In the genomic region with DNA sequence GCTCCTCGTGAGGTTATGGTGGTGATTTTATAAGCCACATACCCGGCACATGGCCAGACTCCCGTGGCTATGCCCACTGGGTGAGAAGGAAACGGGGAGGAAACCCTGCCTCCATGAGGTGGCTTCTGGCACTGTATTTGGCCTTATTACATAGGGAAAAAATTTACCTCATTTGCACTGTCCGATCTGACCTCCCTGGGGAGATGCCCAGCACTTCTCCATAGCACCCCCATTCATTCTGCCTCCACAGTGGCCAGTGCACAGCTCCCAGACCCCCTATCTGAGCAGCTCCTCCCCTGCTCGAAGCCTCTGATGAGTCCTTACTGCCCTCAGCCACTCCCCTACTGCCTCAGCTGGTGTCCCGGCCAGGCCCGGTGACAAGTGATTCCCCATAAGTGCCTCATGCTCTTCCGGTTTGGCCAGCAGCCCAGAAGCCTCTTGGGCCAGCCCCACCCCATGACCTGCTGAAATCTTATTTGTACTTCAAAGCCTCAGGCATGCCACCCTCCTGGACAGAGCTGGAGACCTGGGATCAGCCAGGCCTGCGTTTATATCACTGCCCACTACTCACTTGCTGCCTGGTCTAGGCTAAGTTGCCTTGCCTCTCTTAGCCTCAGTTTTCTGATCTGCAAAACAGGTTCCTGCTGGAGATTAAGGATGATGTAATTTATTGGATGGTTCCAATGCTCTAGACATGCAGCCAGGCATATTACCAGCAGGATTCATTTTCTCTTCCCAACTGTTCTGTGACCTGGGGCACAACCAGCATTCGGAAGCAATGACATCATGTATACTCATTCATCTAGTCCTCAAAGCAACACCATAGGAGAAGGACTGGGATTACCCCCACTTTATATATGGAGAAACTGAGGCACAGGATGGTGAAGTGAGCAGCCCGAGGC, we compare ENCODE assay signal across 1 cellular context.
TF ChIP-seq lines count a peak whose summit lies in the region.

No MANE protein-coding gene starts in this region.

TF ChIP-seq in K562, 482 proteins besides CTCF, POLR2A, EP300 and RAD21 (continued from another document and continues in another):
- TF ChIP-seq, protein P1, sequence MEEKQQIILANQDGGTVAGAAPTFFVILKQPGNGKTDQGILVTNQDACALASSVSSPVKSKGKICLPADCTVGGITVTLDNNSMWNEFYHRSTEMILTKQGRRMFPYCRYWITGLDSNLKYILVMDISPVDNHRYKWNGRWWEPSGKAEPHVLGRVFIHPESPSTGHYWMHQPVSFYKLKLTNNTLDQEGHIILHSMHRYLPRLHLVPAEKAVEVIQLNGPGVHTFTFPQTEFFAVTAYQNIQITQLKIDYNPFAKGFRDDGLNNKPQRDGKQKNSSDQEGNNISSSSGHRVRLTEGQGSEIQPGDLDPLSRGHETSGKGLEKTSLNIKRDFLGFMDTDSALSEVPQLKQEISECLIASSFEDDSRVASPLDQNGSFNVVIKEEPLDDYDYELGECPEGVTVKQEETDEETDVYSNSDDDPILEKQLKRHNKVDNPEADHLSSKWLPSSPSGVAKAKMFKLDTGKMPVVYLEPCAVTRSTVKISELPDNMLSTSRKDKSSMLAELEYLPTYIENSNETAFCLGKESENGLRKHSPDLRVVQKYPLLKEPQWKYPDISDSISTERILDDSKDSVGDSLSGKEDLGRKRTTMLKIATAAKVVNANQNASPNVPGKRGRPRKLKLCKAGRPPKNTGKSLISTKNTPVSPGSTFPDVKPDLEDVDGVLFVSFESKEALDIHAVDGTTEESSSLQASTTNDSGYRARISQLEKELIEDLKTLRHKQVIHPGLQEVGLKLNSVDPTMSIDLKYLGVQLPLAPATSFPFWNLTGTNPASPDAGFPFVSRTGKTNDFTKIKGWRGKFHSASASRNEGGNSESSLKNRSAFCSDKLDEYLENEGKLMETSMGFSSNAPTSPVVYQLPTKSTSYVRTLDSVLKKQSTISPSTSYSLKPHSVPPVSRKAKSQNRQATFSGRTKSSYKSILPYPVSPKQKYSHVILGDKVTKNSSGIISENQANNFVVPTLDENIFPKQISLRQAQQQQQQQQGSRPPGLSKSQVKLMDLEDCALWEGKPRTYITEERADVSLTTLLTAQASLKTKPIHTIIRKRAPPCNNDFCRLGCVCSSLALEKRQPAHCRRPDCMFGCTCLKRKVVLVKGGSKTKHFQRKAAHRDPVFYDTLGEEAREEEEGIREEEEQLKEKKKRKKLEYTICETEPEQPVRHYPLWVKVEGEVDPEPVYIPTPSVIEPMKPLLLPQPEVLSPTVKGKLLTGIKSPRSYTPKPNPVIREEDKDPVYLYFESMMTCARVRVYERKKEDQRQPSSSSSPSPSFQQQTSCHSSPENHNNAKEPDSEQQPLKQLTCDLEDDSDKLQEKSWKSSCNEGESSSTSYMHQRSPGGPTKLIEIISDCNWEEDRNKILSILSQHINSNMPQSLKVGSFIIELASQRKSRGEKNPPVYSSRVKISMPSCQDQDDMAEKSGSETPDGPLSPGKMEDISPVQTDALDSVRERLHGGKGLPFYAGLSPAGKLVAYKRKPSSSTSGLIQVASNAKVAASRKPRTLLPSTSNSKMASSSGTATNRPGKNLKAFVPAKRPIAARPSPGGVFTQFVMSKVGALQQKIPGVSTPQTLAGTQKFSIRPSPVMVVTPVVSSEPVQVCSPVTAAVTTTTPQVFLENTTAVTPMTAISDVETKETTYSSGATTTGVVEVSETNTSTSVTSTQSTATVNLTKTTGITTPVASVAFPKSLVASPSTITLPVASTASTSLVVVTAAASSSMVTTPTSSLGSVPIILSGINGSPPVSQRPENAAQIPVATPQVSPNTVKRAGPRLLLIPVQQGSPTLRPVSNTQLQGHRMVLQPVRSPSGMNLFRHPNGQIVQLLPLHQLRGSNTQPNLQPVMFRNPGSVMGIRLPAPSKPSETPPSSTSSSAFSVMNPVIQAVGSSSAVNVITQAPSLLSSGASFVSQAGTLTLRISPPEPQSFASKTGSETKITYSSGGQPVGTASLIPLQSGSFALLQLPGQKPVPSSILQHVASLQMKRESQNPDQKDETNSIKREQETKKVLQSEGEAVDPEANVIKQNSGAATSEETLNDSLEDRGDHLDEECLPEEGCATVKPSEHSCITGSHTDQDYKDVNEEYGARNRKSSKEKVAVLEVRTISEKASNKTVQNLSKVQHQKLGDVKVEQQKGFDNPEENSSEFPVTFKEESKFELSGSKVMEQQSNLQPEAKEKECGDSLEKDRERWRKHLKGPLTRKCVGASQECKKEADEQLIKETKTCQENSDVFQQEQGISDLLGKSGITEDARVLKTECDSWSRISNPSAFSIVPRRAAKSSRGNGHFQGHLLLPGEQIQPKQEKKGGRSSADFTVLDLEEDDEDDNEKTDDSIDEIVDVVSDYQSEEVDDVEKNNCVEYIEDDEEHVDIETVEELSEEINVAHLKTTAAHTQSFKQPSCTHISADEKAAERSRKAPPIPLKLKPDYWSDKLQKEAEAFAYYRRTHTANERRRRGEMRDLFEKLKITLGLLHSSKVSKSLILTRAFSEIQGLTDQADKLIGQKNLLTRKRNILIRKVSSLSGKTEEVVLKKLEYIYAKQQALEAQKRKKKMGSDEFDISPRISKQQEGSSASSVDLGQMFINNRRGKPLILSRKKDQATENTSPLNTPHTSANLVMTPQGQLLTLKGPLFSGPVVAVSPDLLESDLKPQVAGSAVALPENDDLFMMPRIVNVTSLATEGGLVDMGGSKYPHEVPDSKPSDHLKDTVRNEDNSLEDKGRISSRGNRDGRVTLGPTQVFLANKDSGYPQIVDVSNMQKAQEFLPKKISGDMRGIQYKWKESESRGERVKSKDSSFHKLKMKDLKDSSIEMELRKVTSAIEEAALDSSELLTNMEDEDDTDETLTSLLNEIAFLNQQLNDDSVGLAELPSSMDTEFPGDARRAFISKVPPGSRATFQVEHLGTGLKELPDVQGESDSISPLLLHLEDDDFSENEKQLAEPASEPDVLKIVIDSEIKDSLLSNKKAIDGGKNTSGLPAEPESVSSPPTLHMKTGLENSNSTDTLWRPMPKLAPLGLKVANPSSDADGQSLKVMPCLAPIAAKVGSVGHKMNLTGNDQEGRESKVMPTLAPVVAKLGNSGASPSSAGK (IDR thresholded peaks at IDR 0.05), result peak; percentile 44
- TF ChIP-seq ZEB2 (IDR thresholded peaks at IDR 0.05) (no peak), HDAC1 (IDR thresholded peaks at IDR 0.05) (peak in 1 of 2 experiments; percentile 87; a peak in 2 of 4 replicates), PML (IDR thresholded peaks at IDR 0.05; ENCODE audit: low read length) (0 out of 2 replicates have a peak, but pooled peaks have one; percentile 37), SUPT5H (IDR thresholded peaks at IDR 0.05) (no peak), CBFA2T2 (conservative IDR thresholded peaks at IDR 0.05) (0 out of 2 replicates have a peak, but pooled peaks have one; percentile 5), TEAD2 (tag; IDR thresholded peaks at IDR 0.05) (no peak), ZNF583 (CRISPR knock-in tag; IDR thresholded peaks at IDR 0.05) (no peak), GABPB1 (CRISPR knock-in tag; IDR thresholded peaks at IDR 0.05) (peak; percentile 77), CHD4 (IDR thresholded peaks at IDR 0.05; ENCODE audit: insufficient read depth, insufficient replicate concordance, low read depth, low read length, poor library complexity, severe bottlenecking) (peak; percentile 9), TAL1 (IDR thresholded peaks at IDR 0.05) (peak; percentile 20; the same call in 1 of the 2 replicates), HSF4 (CRISPR knock-in tag; IDR thresholded peaks at IDR 0.05; ENCODE audit: borderline replicate concordance) (no peak), ARID1B (IDR thresholded peaks at IDR 0.05) (peak; percentile 77), ZNF124 (CRISPR knock-in tag; IDR thresholded peaks at IDR 0.05) (no peak), POLR2AphosphoS2 (IDR thresholded peaks at IDR 0.05; ENCODE audit: low read length) (no peak), ZNF668 (CRISPR knock-in tag; IDR thresholded peaks at IDR 0.05) (no peak), GATAD2A (IDR thresholded peaks at IDR 0.05) (no peak), ZNF174 (CRISPR knock-in tag; IDR thresholded peaks at IDR 0.05) (no peak), HLTF (IDR thresholded peaks at IDR 0.05) (no peak), FUS (optimal IDR thresholded peaks at IDR 0.05; ENCODE audit: low read depth, low read length) (no peak), RBFOX2 (IDR thresholded peaks at IDR 0.05; ENCODE audit: low read depth, low read length) (peak; percentile 61), KLF10 (CRISPR knock-in tag; IDR thresholded peaks at IDR 0.05) (no peak), SAP30 (IDR thresholded peaks at IDR 0.05; ENCODE audit: borderline replicate concordance, insufficient read depth, low read depth, low read length, poor library complexity, severe bottlenecking) (peak; percentile 47), IRF2 (CRISPR knock-in tag; IDR thresholded peaks at IDR 0.05) (no peak), ZNF253 (CRISPR knock-in tag; conservative IDR thresholded peaks at IDR 0.05) (no peak), ZNF12 (CRISPR knock-in tag; IDR thresholded peaks at IDR 0.05) (peak; percentile 61)
- TF ChIP-seq, protein P2, sequence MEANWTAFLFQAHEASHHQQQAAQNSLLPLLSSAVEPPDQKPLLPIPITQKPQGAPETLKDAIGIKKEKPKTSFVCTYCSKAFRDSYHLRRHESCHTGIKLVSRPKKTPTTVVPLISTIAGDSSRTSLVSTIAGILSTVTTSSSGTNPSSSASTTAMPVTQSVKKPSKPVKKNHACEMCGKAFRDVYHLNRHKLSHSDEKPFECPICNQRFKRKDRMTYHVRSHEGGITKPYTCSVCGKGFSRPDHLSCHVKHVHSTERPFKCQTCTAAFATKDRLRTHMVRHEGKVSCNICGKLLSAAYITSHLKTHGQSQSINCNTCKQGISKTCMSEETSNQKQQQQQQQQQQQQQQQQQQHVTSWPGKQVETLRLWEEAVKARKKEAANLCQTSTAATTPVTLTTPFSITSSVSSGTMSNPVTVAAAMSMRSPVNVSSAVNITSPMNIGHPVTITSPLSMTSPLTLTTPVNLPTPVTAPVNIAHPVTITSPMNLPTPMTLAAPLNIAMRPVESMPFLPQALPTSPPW (CRISPR knock-in tag; IDR thresholded peaks at IDR 0.05), result peak; percentile 83
- TF ChIP-seq, protein P3, sequence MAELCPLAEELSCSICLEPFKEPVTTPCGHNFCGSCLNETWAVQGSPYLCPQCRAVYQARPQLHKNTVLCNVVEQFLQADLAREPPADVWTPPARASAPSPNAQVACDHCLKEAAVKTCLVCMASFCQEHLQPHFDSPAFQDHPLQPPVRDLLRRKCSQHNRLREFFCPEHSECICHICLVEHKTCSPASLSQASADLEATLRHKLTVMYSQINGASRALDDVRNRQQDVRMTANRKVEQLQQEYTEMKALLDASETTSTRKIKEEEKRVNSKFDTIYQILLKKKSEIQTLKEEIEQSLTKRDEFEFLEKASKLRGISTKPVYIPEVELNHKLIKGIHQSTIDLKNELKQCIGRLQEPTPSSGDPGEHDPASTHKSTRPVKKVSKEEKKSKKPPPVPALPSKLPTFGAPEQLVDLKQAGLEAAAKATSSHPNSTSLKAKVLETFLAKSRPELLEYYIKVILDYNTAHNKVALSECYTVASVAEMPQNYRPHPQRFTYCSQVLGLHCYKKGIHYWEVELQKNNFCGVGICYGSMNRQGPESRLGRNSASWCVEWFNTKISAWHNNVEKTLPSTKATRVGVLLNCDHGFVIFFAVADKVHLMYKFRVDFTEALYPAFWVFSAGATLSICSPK (IDR thresholded peaks at IDR 0.05; ENCODE audit: borderline replicate concordance), result no peak
- TF ChIP-seq, protein P4, sequence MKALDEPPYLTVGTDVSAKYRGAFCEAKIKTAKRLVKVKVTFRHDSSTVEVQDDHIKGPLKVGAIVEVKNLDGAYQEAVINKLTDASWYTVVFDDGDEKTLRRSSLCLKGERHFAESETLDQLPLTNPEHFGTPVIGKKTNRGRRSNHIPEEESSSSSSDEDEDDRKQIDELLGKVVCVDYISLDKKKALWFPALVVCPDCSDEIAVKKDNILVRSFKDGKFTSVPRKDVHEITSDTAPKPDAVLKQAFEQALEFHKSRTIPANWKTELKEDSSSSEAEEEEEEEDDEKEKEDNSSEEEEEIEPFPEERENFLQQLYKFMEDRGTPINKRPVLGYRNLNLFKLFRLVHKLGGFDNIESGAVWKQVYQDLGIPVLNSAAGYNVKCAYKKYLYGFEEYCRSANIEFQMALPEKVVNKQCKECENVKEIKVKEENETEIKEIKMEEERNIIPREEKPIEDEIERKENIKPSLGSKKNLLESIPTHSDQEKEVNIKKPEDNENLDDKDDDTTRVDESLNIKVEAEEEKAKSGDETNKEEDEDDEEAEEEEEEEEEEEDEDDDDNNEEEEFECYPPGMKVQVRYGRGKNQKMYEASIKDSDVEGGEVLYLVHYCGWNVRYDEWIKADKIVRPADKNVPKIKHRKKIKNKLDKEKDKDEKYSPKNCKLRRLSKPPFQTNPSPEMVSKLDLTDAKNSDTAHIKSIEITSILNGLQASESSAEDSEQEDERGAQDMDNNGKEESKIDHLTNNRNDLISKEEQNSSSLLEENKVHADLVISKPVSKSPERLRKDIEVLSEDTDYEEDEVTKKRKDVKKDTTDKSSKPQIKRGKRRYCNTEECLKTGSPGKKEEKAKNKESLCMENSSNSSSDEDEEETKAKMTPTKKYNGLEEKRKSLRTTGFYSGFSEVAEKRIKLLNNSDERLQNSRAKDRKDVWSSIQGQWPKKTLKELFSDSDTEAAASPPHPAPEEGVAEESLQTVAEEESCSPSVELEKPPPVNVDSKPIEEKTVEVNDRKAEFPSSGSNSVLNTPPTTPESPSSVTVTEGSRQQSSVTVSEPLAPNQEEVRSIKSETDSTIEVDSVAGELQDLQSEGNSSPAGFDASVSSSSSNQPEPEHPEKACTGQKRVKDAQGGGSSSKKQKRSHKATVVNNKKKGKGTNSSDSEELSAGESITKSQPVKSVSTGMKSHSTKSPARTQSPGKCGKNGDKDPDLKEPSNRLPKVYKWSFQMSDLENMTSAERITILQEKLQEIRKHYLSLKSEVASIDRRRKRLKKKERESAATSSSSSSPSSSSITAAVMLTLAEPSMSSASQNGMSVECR (CRISPR knock-in tag; IDR thresholded peaks at IDR 0.05), result peak; percentile 84
- TF ChIP-seq, protein P5, sequence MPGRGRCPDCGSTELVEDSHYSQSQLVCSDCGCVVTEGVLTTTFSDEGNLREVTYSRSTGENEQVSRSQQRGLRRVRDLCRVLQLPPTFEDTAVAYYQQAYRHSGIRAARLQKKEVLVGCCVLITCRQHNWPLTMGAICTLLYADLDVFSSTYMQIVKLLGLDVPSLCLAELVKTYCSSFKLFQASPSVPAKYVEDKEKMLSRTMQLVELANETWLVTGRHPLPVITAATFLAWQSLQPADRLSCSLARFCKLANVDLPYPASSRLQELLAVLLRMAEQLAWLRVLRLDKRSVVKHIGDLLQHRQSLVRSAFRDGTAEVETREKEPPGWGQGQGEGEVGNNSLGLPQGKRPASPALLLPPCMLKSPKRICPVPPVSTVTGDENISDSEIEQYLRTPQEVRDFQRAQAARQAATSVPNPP (IDR thresholded peaks at IDR 0.05; ENCODE audit: borderline replicate concordance, insufficient read depth, insufficient read length), result no peak
- TF ChIP-seq, protein P6, sequence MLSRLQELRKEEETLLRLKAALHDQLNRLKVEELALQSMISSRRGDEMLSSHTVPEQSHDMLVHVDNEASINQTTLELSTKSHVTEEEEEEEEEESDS (CRISPR knock-in tag; IDR thresholded peaks at IDR 0.05), result no peak
